In genomic region chr7:2474813-2475677, GRCh38 we compare ENCODE assay signal across 21 cellular contexts. TPM values are rescaled to one million over a fixed set of nuclear protein-coding genes. Genes with fewer than 3 reads are reported as not detected.
"Had no signal": no experiment of that assay in that cellular context is flagged by ENCODE, and none has a peak within 500 bp of the region (broad histone marks: within the 10 kb centered on the region; RNA-seq: fewer than 3 reads in every experiment).

No MANE protein-coding gene starts in this region.

- DNase-seq: activated CD4-positive, alpha-beta T cell treated with anti-CD3 and anti-CD28 coated beads, Interleukin-2, amount 50 U/mL, for 1 hour; activated CD4-positive, CD25-positive, alpha-beta regulatory T cell; activated naive CD4-positive, alpha-beta T cell treated with anti-CD3 and anti-CD28 coated beads, Interleukin-2, amount 50 U/mL, for 16 hours; activated T-cell treated with anti-CD3 and anti-CD28 coated beads for 4 hours; adrenal gland; effector memory CD8-positive, alpha-beta T cell; hippocampal formation; left cardiac atrium; naive B cell; spleen; stimulated activated CD4-positive, alpha-beta T cell treated with anti-CD3 and anti-CD28 coated beads, Interleukin-1b, Interleukin-23, amount 100 ng/mL, for 48 hours; stimulated activated naive B cell treated with anti-CD40 and anti-IgM and Interleukin-4, amounts not matched to agents 10 μg/mL and 1 μg/mL and 100 μg/mL, for 72 hours; substantia nigra; T-helper 17 cell had no signal

- H3K27ac ChIP-seq: adrenal gland, prostate gland, right lobe of liver, spleen had no signal

- H3K9me3 Mint-ChIP-seq: activated T-helper 2 cell treated with anti-CD3 and anti-CD28 coated beads, Interferon-gamma antibody, Interleukin-2, Interleukin-4, amounts not matched to agents 10 μg/mL and 5 μg/mL and 100 μg/mL, durations not matched to agents 14 hours and 24 hours and 36 hours; central memory CD8-positive, alpha-beta T cell; effector memory CD8-positive, alpha-beta T cell; naive B cell; stimulated activated naive B cell treated with anti-CD40 and anti-IgM and Interleukin-4, amounts not matched to agents 10 μg/mL and 1 μg/mL and 100 μg/mL, for 72 hours had no signal

- H3K4me3 ChIP-seq: adrenal gland, lung, prostate gland, right lobe of liver, spleen had no signal

- H3K36me3 Mint-ChIP-seq: naive B cell; stimulated activated naive B cell treated with anti-CD40 and anti-IgM and Interleukin-4, amounts not matched to agents 10 μg/mL and 1 μg/mL and 100 μg/mL, for 72 hours had no signal

- H3K36me3 ChIP-seq: adrenal gland, prostate gland, right lobe of liver, spleen had no signal

- H3K27ac Mint-ChIP-seq: activated T-helper 2 cell treated with anti-CD3 and anti-CD28 coated beads, Interferon-gamma antibody, Interleukin-2, Interleukin-4, amounts not matched to agents 10 μg/mL and 5 μg/mL and 100 μg/mL, durations not matched to agents 14 hours and 24 hours and 36 hours; effector memory CD8-positive, alpha-beta T cell; naive B cell; stimulated activated naive B cell treated with anti-CD40 and anti-IgM and Interleukin-4, amounts not matched to agents 10 μg/mL and 1 μg/mL and 100 μg/mL, for 72 hours; T-helper 17 cell had no signal

- H3K27me3 ChIP-seq: right lobe of liver had no signal

- H3K9me3 ChIP-seq: adrenal gland, prostate gland, right lobe of liver, spleen had no signal

- H3K4me3 Mint-ChIP-seq: central memory CD8-positive, alpha-beta T cell; effector memory CD8-positive, alpha-beta T cell; naive B cell; stimulated activated naive B cell treated with anti-CD40 and anti-IgM and Interleukin-4, amounts not matched to agents 10 μg/mL and 1 μg/mL and 100 μg/mL, for 72 hours had no signal

RNA-seq across cellular contexts. Expression of gene GRIFIN, which starts 1.2 kb away (rescaled TPM):
- total RNA-seq: activated CD8-positive, alpha-beta memory T cell treated with anti-CD3 and anti-CD28 coated beads for 36 hours; activated T-helper 2 cell treated with anti-CD3 and anti-CD28 coated beads, Interferon-gamma antibody, Interleukin-2, Interleukin-4, amounts not matched to agents 10 μg/mL and 5 μg/mL and 100 μg/mL, durations not matched to agents 14 hours and 24 hours and 36 hours; adrenal gland; epithelial cell of proximal tubule; left cardiac atrium; lung; prostate gland; right lobe of liver; spleen; T-helper 17 cell had no signal
- polyA plus RNA-seq: adrenal gland, lung, spleen had no signal
